In genomic region chr13:101453784-101454201, GRCh38 we compare ENCODE assay signal across 9 cellular contexts. TPM values are rescaled to one million over a fixed set of nuclear protein-coding genes. Genes with fewer than 3 reads are reported as not detected.
DNase-seq lines count a peak whose midpoint lies in the region; ATAC-seq, FAIRE-seq and TF ChIP-seq lines count a peak whose summit lies in the region.
"Had no signal": no experiment of that assay in that cellular context is flagged by ENCODE, and none has a peak within 500 bp of the region (broad histone marks: within the 10 kb centered on the region; RNA-seq: fewer than 3 reads in every experiment).

No MANE protein-coding gene starts in this region.

- H3K36me3 ChIP-seq in duodenal mucosa (ENCODE audit: control insufficient read depth in 1 of 2, insufficient read depth in 2 of 2, low read length in 2 of 2) (no peaks in the 10 kb centered on the region), neural progenitor cell (no peaks in the 10 kb centered on the region)

- peak; percentile 34 for ATAC-seq in GM19324 (IDR thresholded peaks at IDR 0.05; ENCODE audit: low FRiP score, unreplicated experiment)
- peak; percentile 32 for ATAC-seq in HG03432 (IDR thresholded peaks at IDR 0.05; ENCODE audit: unreplicated experiment)
- no peak for ATAC-seq in GM21737 (IDR thresholded peaks at IDR 0.05; ENCODE audit: unreplicated experiment)

- H2AFZ ChIP-seq in neural progenitor cell (replicated peaks): no peak overlapping the region

- H3K27ac ChIP-seq in duodenal mucosa (ENCODE audit: low read depth, low read length) (no peak overlapping the region), neural progenitor cell (no peak overlapping the region)

- no peaks in the 10 kb centered on the region for H3K9me3 Mint-ChIP-seq in neural progenitor cell
- H3K9me3 Mint-ChIP-seq: neural crest cell had no signal

- peaks cover 3% of the 10 kb centered on the region for H3K4me1 Mint-ChIP-seq in neural progenitor cell
- H3K4me1 Mint-ChIP-seq: neural crest cell had no signal

- H3K27me3 ChIP-seq in duodenal mucosa (ENCODE audit: control insufficient read depth in 1 of 2, insufficient read depth in 2 of 2, low read length in 2 of 2) (no peaks in the 10 kb centered on the region), neural progenitor cell (no peaks in the 10 kb centered on the region)

- peak; percentile 9 for TF ChIP-seq CTCF in neural progenitor cell (IDR thresholded peaks at IDR 0.05)

- H3K27me3 Mint-ChIP-seq in neural progenitor cell (ENCODE audit: insufficient read depth, low read depth): no peaks in the 10 kb centered on the region

- H3K4me2 ChIP-seq in neural progenitor cell: no peak overlapping the region

- H3K4me3 ChIP-seq in duodenal mucosa (ENCODE audit: low read depth in 1 of 2, low read length in 2 of 2) (peak overlapping the region; percentile 63), neural progenitor cell (no peak overlapping the region)

- no peaks in the 10 kb centered on the region for H3K79me2 ChIP-seq in neural progenitor cell (ENCODE audit: low read depth)

- H3K9ac ChIP-seq in duodenal mucosa (ENCODE audit: low read depth in 1 of 2, low read length in 2 of 2) (no peak overlapping the region), neural progenitor cell (no peak overlapping the region)

- H4K20me1 ChIP-seq in neural progenitor cell (ENCODE audit: low read depth): no peaks in the 10 kb centered on the region

- H3K9me3 ChIP-seq in duodenal mucosa (ENCODE audit: control insufficient read depth in 1 of 2, low read length in 2 of 2) (no peaks in the 10 kb centered on the region), neural progenitor cell (ENCODE audit: low read depth) (no peaks in the 10 kb centered on the region)

- H3K4me1 ChIP-seq in duodenal mucosa (ENCODE audit: control insufficient read depth in 1 of 2, insufficient read depth in 2 of 2, low read length in 2 of 2) (peaks cover 0 to 3% of the 10 kb centered on the region in 2 donors), neural progenitor cell (no peaks in the 10 kb centered on the region)

- H3K27ac Mint-ChIP-seq in neural progenitor cell: no peak overlapping the region

- no peaks in the 10 kb centered on the region for H3K36me3 Mint-ChIP-seq in neural progenitor cell

- H3F3A ChIP-seq in neural progenitor cell (ENCODE audit: low read depth): no peaks in the 10 kb centered on the region

- DNase-seq in neural progenitor cell (ENCODE audit: low spot score) (no peak), HTR-8/SVneo (ENCODE audit: insufficient read length, low spot score) (no peak), NCI-H187 treated with DMSO at 0.1 percent for 48 hours (lab: John Stamatoyannopoulos, UW) (no peak)
- DNase-seq in activated naive CD4-positive, alpha-beta T cell treated with Interleukin-2 at 50 U/mL for 16 hours: no peak

- no peak overlapping the region for H3K4me3 Mint-ChIP-seq in neural progenitor cell
- H3K4me3 Mint-ChIP-seq: neural crest cell had no signal

- no peak for FAIRE-seq in HTR-8/SVneo (lab: Jason Lieb, UNC)

RNA-seq across cellular contexts. Expression of gene ITGBL1, which starts 1.3 kb away (rescaled TPM):
- total RNA-seq in neural progenitor cell (ENCODE audit: low replicate concordance): not detected in 2 replicates
- total RNA-seq: neural crest cell had no signal

RNA-seq across cellular contexts. Expression of gene NALCN, which starts 37.5 kb away (rescaled TPM):
- 0.53 and 1.1 TPM in 2 replicates for total RNA-seq in neural progenitor cell (ENCODE audit: low replicate concordance)
